ENCODE assay signal across 22 cellular contexts in genomic region chr2:9877726-9878125, GRCh38.
"Had no signal": no experiment of that assay in that cellular context is flagged by ENCODE, and none has a peak within 500 bp of the region (broad histone marks: within the 10 kb centered on the region; RNA-seq: fewer than 3 reads in every experiment).

No MANE protein-coding gene starts in this region.

- H3K4me1 ChIP-seq: esophagus squamous epithelium, left lung, prostate gland, right atrium auricular region, sigmoid colon, tibial nerve, upper lobe of right lung, uterus had no signal

- H3K4me3 Mint-ChIP-seq: naive thymus-derived CD4-positive, alpha-beta T cell; nephron; stimulated activated naive B cell treated with anti-CD40 and anti-IgM and Interleukin-4, amounts not matched to agents 10 μg/mL and 1 μg/mL and 100 μg/mL, for 72 hours; stimulated activated naive CD8-positive, alpha-beta T cell treated with anti-CD3 and anti-CD28 coated beads, Interleukin-15, Interleukin-2, amounts not matched to agents 100 ng/mL and 50 ng/mL, for 24 hours had no signal

- H3K27me3 ChIP-seq: dorsolateral prefrontal cortex, esophagus squamous epithelium, left lung, right atrium auricular region, sigmoid colon, tibial nerve, upper lobe of right lung, uterus had no signal

- H3K36me3 ChIP-seq: prostate gland had no signal

- H3K27ac ChIP-seq: dorsolateral prefrontal cortex, esophagus squamous epithelium, left lung, prostate gland, right atrium auricular region, sigmoid colon, thoracic aorta, tibial nerve, upper lobe of right lung, uterus had no signal

- H3K4me3 ChIP-seq: dorsolateral prefrontal cortex, esophagus squamous epithelium, left lung, prostate gland, right atrium auricular region, sigmoid colon, thoracic aorta, tibial nerve, upper lobe of right lung, uterus had no signal

- H3K4me1 Mint-ChIP-seq: nephron had no signal

- H3K27ac Mint-ChIP-seq: nephron; stimulated activated naive B cell treated with anti-CD40 and anti-IgM and Interleukin-4, amounts not matched to agents 10 μg/mL and 1 μg/mL and 100 μg/mL, for 72 hours; stimulated activated naive CD8-positive, alpha-beta T cell treated with anti-CD3 and anti-CD28 coated beads, Interleukin-15, Interleukin-2, amounts not matched to agents 100 ng/mL and 50 ng/mL, for 24 hours had no signal

- H3K9me3 ChIP-seq: esophagus squamous epithelium, left lung, prostate gland, right atrium auricular region, sigmoid colon, thoracic aorta, tibial nerve, upper lobe of right lung, uterus had no signal

- DNase-seq: dorsolateral prefrontal cortex; effector CD8-positive, alpha-beta T cell; esophagus squamous epithelium; foreskin melanocyte; glutamatergic neuron; kidney; left lung; mesenchymal stem cell; midbrain; naive thymus-derived CD4-positive, alpha-beta T cell; nucleus accumbens; sigmoid colon; stimulated activated CD4-positive, alpha-beta T cell treated with anti-CD3 and anti-CD28 coated beads, Interleukin-4, amount 100 ng/mL, for 4 hours; stimulated activated naive B cell treated with anti-CD40 and anti-IgM and Interleukin-4, amounts not matched to agents 10 μg/mL and 1 μg/mL and 100 μg/mL, for 72 hours; upper lobe of right lung; uterus had no signal

- ATAC-seq: left lung; naive thymus-derived CD4-positive, alpha-beta T cell; stimulated activated naive B cell treated with anti-CD40 and anti-IgM and Interleukin-4, amounts not matched to agents 10 μg/mL and 1 μg/mL and 100 μg/mL, for 72 hours; upper lobe of right lung had no signal

- H3K9me3 Mint-ChIP-seq: naive thymus-derived CD4-positive, alpha-beta T cell; nephron; stimulated activated naive B cell treated with anti-CD40 and anti-IgM and Interleukin-4, amounts not matched to agents 10 μg/mL and 1 μg/mL and 100 μg/mL, for 72 hours; stimulated activated naive CD8-positive, alpha-beta T cell treated with anti-CD3 and anti-CD28 coated beads, Interleukin-15, Interleukin-2, amounts not matched to agents 100 ng/mL and 50 ng/mL, for 24 hours had no signal

- H3K27me3 Mint-ChIP-seq: naive thymus-derived CD4-positive, alpha-beta T cell; stimulated activated naive B cell treated with anti-CD40 and anti-IgM and Interleukin-4, amounts not matched to agents 10 μg/mL and 1 μg/mL and 100 μg/mL, for 72 hours; stimulated activated naive CD8-positive, alpha-beta T cell treated with anti-CD3 and anti-CD28 coated beads, Interleukin-15, Interleukin-2, amounts not matched to agents 100 ng/mL and 50 ng/mL, for 24 hours had no signal
